8 cellular contexts compared by ENCODE assay signal in the genomic region with DNA sequence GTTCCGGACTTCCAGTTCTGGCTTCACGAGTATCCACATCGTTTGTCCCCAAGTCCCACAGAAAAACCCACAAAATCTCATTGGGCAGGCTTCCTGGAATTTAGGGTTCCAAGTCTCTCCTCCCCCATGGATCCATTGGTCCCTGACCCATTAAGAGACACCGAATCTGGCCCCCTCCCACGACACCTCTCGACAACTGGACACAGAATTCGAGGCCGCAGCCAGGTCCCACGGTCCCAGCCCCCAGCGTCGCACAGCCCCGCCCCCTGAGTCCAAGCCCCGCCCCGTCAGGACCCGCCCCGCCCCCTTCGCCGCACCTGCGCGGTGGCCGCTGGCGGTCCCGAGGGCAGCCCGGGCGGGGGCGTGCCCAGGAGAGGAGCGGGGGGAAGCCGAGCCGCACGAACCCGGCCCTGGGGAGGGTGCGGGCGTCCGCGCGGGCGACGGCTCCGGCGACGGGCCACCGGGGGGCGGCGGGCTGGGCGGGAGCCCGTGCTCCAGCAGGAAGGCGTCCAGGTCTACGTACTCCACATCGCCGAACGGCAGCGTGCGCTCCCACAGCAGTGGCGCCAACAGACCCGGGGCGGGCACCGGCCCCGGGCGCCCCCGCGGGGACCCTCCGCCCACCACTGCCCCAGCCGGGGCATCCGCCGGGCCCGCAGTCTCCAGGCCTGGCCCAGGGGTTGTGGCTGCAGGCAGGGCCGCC. TPM values are rescaled to one million over a fixed set of nuclear protein-coding genes. Genes with fewer than 3 reads are reported as not detected.
DNase-seq lines count a peak whose midpoint lies in the region; ATAC-seq and TF ChIP-seq lines count a peak whose summit lies in the region.

No MANE protein-coding gene starts in this region.

- H3K4me1 Mint-ChIP-seq in osteocyte (ENCODE audit: unreplicated experiment) = peaks cover 68% of the 10 kb centered on the region

- peaks cover 32% of the 10 kb centered on the region for H3K36me3 ChIP-seq in HAP-1 (replicated peaks)
- peaks cover 0 to 15% (median 0%) of the 10 kb centered on the region in 3 donors for H3K36me3 ChIP-seq in Peyer's patch
- H3K36me3 ChIP-seq in upper lobe of left lung = no peaks in the 10 kb centered on the region

- peaks cover 2% of the 10 kb centered on the region for H3K36me3 Mint-ChIP-seq in osteocyte (ENCODE audit: unreplicated experiment)

- peak overlapping the region; percentile 100 for H3K27ac Mint-ChIP-seq in osteocyte (ENCODE audit: unreplicated experiment)

- peaks cover 2% of the 10 kb centered on the region for H3K27me3 Mint-ChIP-seq in osteocyte (ENCODE audit: unreplicated experiment)

- peak overlapping the region; percentile 66 for H3K4me3 ChIP-seq in HAP-1
- peak overlapping the region; percentile 70 to 91 (median 78) for H3K4me3 ChIP-seq in Peyer's patch
- H3K4me3 ChIP-seq in upper lobe of left lung = peak overlapping the region; percentile 66 to 82 (median 78)

- peak; percentile 59 to 62 for ATAC-seq in upper lobe of left lung (ENCODE audit: low FRiP score in 2 of 2)
- ATAC-seq in GM18498 (IDR thresholded peaks at IDR 0.05; ENCODE audit: unreplicated experiment) = no peak

- in situ Hi-C loops in HAP-1 (cut with MboI; ENCODE audit: low sequenced_read_pairs) = no loop called here

- TF ChIP-seq EP300 in upper lobe of left lung (IDR thresholded peaks at IDR 0.05) = peak in 1 of 4 donors; percentile 50

- TF ChIP-seq CTCF in Peyer's patch (IDR thresholded peaks at IDR 0.05) = no peak
- TF ChIP-seq CTCF in osteocyte (IDR thresholded peaks at IDR 0.05) = no peak
- peak in 1 of 6 experiments; percentile 29 for TF ChIP-seq CTCF in upper lobe of left lung (IDR thresholded peaks at IDR 0.05)

- peak in 12 of 14 donors; percentile 25 to 81 (median 53) for DNase-seq in C1 segment of cervical spinal cord (lab: John Stamatoyannopoulos, UW)
- peak; percentile 56 to 83 for DNase-seq in HAP-1 (ENCODE audit: low spot score in 2 of 2)
- peak; percentile 73 to 90 (median 83) for DNase-seq in Peyer's patch
- DNase-seq in activated gamma-delta T cell (lab: John Stamatoyannopoulos, UW) = peak; percentile 73
- peak; percentile 67 for DNase-seq in glomerular visceral epithelial cell (ENCODE audit: extremely low spot score)
- DNase-seq in osteocyte (ENCODE audit: extremely low spot score, unreplicated experiment) = no peak
- peak; percentile 83 to 94 for DNase-seq in upper lobe of left lung

- peak overlapping the region; percentile 96 to 98 (median 96) for H3K27ac ChIP-seq in Peyer's patch
- H3K27ac ChIP-seq in upper lobe of left lung = peak overlapping the region; percentile 92 to 97 (median 95)

- WGBS in upper lobe of left lung, 2 donors = 0 to 2% methylated on average over 9 to 14 of the region's 67 CpGs

- no peaks in the 10 kb centered on the region for H3K27me3 ChIP-seq in HAP-1 (ENCODE audit: low read depth)
- no peaks in the 10 kb centered on the region for H3K27me3 ChIP-seq in Peyer's patch
- H3K27me3 ChIP-seq in upper lobe of left lung = no peaks in the 10 kb centered on the region

- TF ChIP-seq POLR2A in Peyer's patch (IDR thresholded peaks at IDR 0.05) (peak in 1 of 2 donors; percentile 56), upper lobe of left lung (IDR thresholded peaks at IDR 0.05) (peak in 2 of 4 donors; percentile 77 to 79)

- peaks cover 30% of the 10 kb centered on the region for H3K4me1 ChIP-seq in HAP-1
- peaks cover 6 to 61% (median 19%) of the 10 kb centered on the region in 4 donors for H3K4me1 ChIP-seq in Peyer's patch
- H3K4me1 ChIP-seq in upper lobe of left lung = peaks cover 68 to 77% (median 70%) of the 10 kb centered on the region in 4 donors

- H3K9me3 Mint-ChIP-seq in osteocyte (ENCODE audit: unreplicated experiment) = no peaks in the 10 kb centered on the region

- H3K9me3 ChIP-seq in HAP-1 (peaks cover 2% of the 10 kb centered on the region; the same call in 1 of the 2 replicates), Peyer's patch (no peaks in the 10 kb centered on the region), upper lobe of left lung (no peaks in the 10 kb centered on the region)

- peak overlapping the region; percentile 96 for H3K4me3 Mint-ChIP-seq in osteocyte (ENCODE audit: unreplicated experiment)

RNA-seq across cellular contexts. Expression of gene DBP, which starts 1.8 kb away (rescaled TPM):
- total RNA-seq in Peyer's patch (10 to 100 TPM in 3 of 4 donors, 1 to 10 TPM in 1; 9.9 to 51.5 (median 35.8) TPM), osteocyte (18.5 and 20.3 TPM in 2 replicates), upper lobe of left lung (10 to 100 TPM in 3 of 6 donors, 1 to 10 TPM in 3; 5.2 to 25.4 (median 10.0) TPM)

RNA-seq across cellular contexts. Expression of gene CA11, which starts 10.6 kb away (rescaled TPM):
- 1 to 10 TPM in 3 of 4 donors, under 1 TPM in 1; 0.70 to 8.3 (median 2.1) TPM for total RNA-seq in Peyer's patch
- total RNA-seq in osteocyte = 34.2 and 40.7 TPM in 2 replicates
- 1 to 10 TPM; 2.1 to 8.1 (median 5.3) TPM for total RNA-seq in upper lobe of left lung

RNA-seq across cellular contexts. Expression of gene SPHK2, which starts 16.1 kb away (rescaled TPM):
- total RNA-seq in Peyer's patch = 100 to 1,000 TPM in 2 of 4 donors, 10 to 100 TPM in 2; 34.7 to 121 (median 96.7) TPM
- 34.4 and 34.7 TPM in 2 replicates for total RNA-seq in osteocyte
- 10 to 100 TPM in 5 of 6 donors, 1 to 10 TPM in 1; 9.1 to 50.3 (median 26.8) TPM for total RNA-seq in upper lobe of left lung

RNA-seq across cellular contexts. Expression of gene RPL18, which starts 16.4 kb away (rescaled TPM):
- total RNA-seq in Peyer's patch = 1,000 to 10,000 TPM; 1,077 to 1,595 (median 1,505) TPM
- total RNA-seq in osteocyte = 1,287 and 1,310 TPM in 2 replicates
- total RNA-seq in upper lobe of left lung = 1,000 to 10,000 TPM in 5 of 6 donors, 100 to 1,000 TPM in 1; 950 to 1,930 (median 1,443) TPM

RNA-seq across cellular contexts. Expression of gene FAM83E, which starts 20.5 kb away (rescaled TPM):
- total RNA-seq in Peyer's patch = 100 to 1,000 TPM in 3 of 4 donors, 10 to 100 TPM in 1; 58.6 to 203 (median 130) TPM
- total RNA-seq in osteocyte = 1.1 and 1.3 TPM in 2 replicates
- total RNA-seq in upper lobe of left lung = 10 to 100 TPM; 24.0 to 87.3 (median 43.3) TPM
